In genomic region chr1:201711101-201711597, GRCh38 we compare ENCODE assay signal across 12 cellular contexts.
DNase-seq lines count a peak whose midpoint lies in the region; ATAC-seq and TF ChIP-seq lines count a peak whose summit lies in the region.
"Had no signal": no experiment of that assay in that cellular context is flagged by ENCODE, and none has a peak within 500 bp of the region (broad histone marks: within the 10 kb centered on the region; RNA-seq: fewer than 3 reads in every experiment).

No MANE protein-coding gene starts in this region.

- H3K36me3 ChIP-seq in MG63 = peaks cover 57% of the 10 kb centered on the region
- H3K36me3 ChIP-seq: neutrophil had no signal

- no peaks in the 10 kb centered on the region for H3K27me3 ChIP-seq in MG63
- H3K27me3 ChIP-seq: neutrophil had no signal

- peak; percentile 98 for DNase-seq in MG63
- peak; percentile 47 for DNase-seq in choroid plexus epithelial cell (ENCODE audit: low read depth)
- peak; percentile 70 for DNase-seq in myocyte (ENCODE audit: low read depth)
- no peak for DNase-seq in DMS53 (lab: John Stamatoyannopoulos, UW)
- no peak for DNase-seq in foreskin fibroblast
- DNase-seq: activated CD8-positive, alpha-beta T cell treated with anti-CD3 and anti-CD28 coated beads for 36 hours; stimulated activated CD4-positive, alpha-beta T cell treated with anti-CD3 and anti-CD28 coated beads, Interleukin-4, amount 100 ng/mL, for 4 hours; T-helper 1 cell had no signal

- no peaks in the 10 kb centered on the region for H3K9me3 ChIP-seq in MG63
- H3K9me3 ChIP-seq: neutrophil had no signal

- H3K27ac ChIP-seq in temporal lobe (ENCODE audit: low read depth, low read length) = peak overlapping the region; percentile 100
- H3K27ac ChIP-seq: neutrophil had no signal

- ATAC-seq in GM18907 (IDR thresholded peaks at IDR 0.05; ENCODE audit: unreplicated experiment) = no peak
- ATAC-seq in GM21423 (IDR thresholded peaks at IDR 0.05; ENCODE audit: unreplicated experiment) = no peak
- ATAC-seq: activated CD8-positive, alpha-beta T cell treated with anti-CD3 and anti-CD28 coated beads for 36 hours had no signal

- H3K4me3 ChIP-seq in MG63 (no peak overlapping the region), choroid plexus epithelial cell (ENCODE audit: low read depth, low read length) (no peak overlapping the region), foreskin fibroblast (ENCODE audit: low read depth in 1 of 2, low read length in 2 of 2) (no peak overlapping the region)

- no peak for TF ChIP-seq CTCF in choroid plexus epithelial cell (conservative IDR thresholded peaks at IDR 0.05; ENCODE audit: low read depth, low read length)
- no peak for TF ChIP-seq CTCF in foreskin fibroblast (IDR thresholded peaks at IDR 0.05; ENCODE audit: low read depth, low read length)

Comparison
In these comparisons a context has a peak if more than half of its experiments do, and no peak if none do; other contexts are left out.
1. DNase-seq: peak in MG63 (single experiment), choroid plexus epithelial cell (single experiment) and myocyte (single experiment); none in DMS53 (single experiment) and foreskin fibroblast (0 of 2).